Comparison of ENCODE assay signal across 14 cellular contexts in genomic region chr16:30548392-30549255, GRCh38. TPM values are rescaled to one million over a fixed set of nuclear protein-coding genes. Genes with fewer than 3 reads are reported as not detected.
A peak's percentile ranks its signal among the peaks of the same experiment; 100 is the strongest.
DNase-seq lines count a peak whose midpoint lies in the region; ATAC-seq and TF ChIP-seq lines count a peak whose summit lies in the region.
"Had no signal": no experiment of that assay in that cellular context is flagged by ENCODE, and none has a peak within 500 bp of the region (broad histone marks: within the 10 kb centered on the region; RNA-seq: fewer than 3 reads in every experiment).

No MANE protein-coding gene starts in this region.

- no peaks in the 10 kb centered on the region for H3K9me3 Mint-ChIP-seq in activated naive CD8-positive, alpha-beta T cell (ENCODE audit: low read depth)
- no peaks in the 10 kb centered on the region for H3K9me3 Mint-ChIP-seq in activated naive CD8-positive, alpha-beta T cell treated with anti-CD3 and anti-CD28 coated beads for 36 hours
- no peaks in the 10 kb centered on the region for H3K9me3 Mint-ChIP-seq in endothelial cell (ENCODE audit: unreplicated experiment)
- no peaks in the 10 kb centered on the region for H3K9me3 Mint-ChIP-seq in stimulated activated effector memory CD8-positive, alpha-beta T cell treated with anti-CD3 and anti-CD28 coated beads, Interleukin-12 subunit alpha, Interleukin-12 subunit beta, amount 100 ng/mL, for 72 hours
- H3K9me3 Mint-ChIP-seq: T-helper 1 cell treated with Interleukin-12 subunit alpha and Interleukin-12 subunit beta and Interleukin-4 antibody, amounts not matched to agents 30 μg/mL and 1 μg/mL, for 36 hours had no signal

- ATAC-seq in stimulated activated effector memory CD8-positive, alpha-beta T cell treated with anti-CD3 and anti-CD28 coated beads, Interleukin-12 subunit alpha, Interleukin-12 subunit beta, amount 100 ng/mL, for 72 hours: no peak
- ATAC-seq in GM21825 (IDR thresholded peaks at IDR 0.05; ENCODE audit: unreplicated experiment): no peak

- peaks cover 38% of the 10 kb centered on the region for H3K4me1 Mint-ChIP-seq in activated naive CD8-positive, alpha-beta T cell (ENCODE audit: low read depth)
- peaks cover 31% of the 10 kb centered on the region for H3K4me1 Mint-ChIP-seq in activated naive CD8-positive, alpha-beta T cell treated with anti-CD3 and anti-CD28 coated beads for 36 hours
- H3K4me1 Mint-ChIP-seq in endothelial cell (ENCODE audit: unreplicated experiment): peaks cover 20% of the 10 kb centered on the region
- peaks cover 58% of the 10 kb centered on the region for H3K4me1 Mint-ChIP-seq in stimulated activated effector memory CD8-positive, alpha-beta T cell treated with anti-CD3 and anti-CD28 coated beads, Interleukin-12 subunit alpha, Interleukin-12 subunit beta, amount 100 ng/mL, for 72 hours

- H3K36me3 Mint-ChIP-seq in activated naive CD8-positive, alpha-beta T cell: peaks cover 3% of the 10 kb centered on the region
- H3K36me3 Mint-ChIP-seq in activated naive CD8-positive, alpha-beta T cell treated with anti-CD3 and anti-CD28 coated beads for 36 hours: peaks cover 15% of the 10 kb centered on the region
- H3K36me3 Mint-ChIP-seq in endothelial cell (ENCODE audit: low read depth, unreplicated experiment): peaks cover 3% of the 10 kb centered on the region
- peaks cover 25% of the 10 kb centered on the region for H3K36me3 Mint-ChIP-seq in stimulated activated effector memory CD8-positive, alpha-beta T cell treated with anti-CD3 and anti-CD28 coated beads, Interleukin-12 subunit alpha, Interleukin-12 subunit beta, amount 100 ng/mL, for 72 hours

- peak overlapping the region; percentile 70 for H3K27ac Mint-ChIP-seq in activated naive CD8-positive, alpha-beta T cell
- no peak overlapping the region for H3K27ac Mint-ChIP-seq in activated naive CD8-positive, alpha-beta T cell treated with anti-CD3 and anti-CD28 coated beads for 36 hours
- H3K27ac Mint-ChIP-seq in endothelial cell (ENCODE audit: unreplicated experiment): no peak overlapping the region
- peak overlapping the region; percentile 60 for H3K27ac Mint-ChIP-seq in stimulated activated effector memory CD8-positive, alpha-beta T cell treated with anti-CD3 and anti-CD28 coated beads, Interleukin-12 subunit alpha, Interleukin-12 subunit beta, amount 100 ng/mL, for 72 hours
- H3K27ac Mint-ChIP-seq: T-helper 1 cell treated with Interleukin-12 subunit alpha and Interleukin-12 subunit beta and Interleukin-4 antibody, amounts not matched to agents 30 μg/mL and 1 μg/mL, for 36 hours had no signal

- no peaks in the 10 kb centered on the region for H3K27me3 Mint-ChIP-seq in activated naive CD8-positive, alpha-beta T cell
- no peaks in the 10 kb centered on the region for H3K27me3 Mint-ChIP-seq in activated naive CD8-positive, alpha-beta T cell treated with anti-CD3 and anti-CD28 coated beads for 36 hours
- H3K27me3 Mint-ChIP-seq in endothelial cell (ENCODE audit: unreplicated experiment): peaks cover 7% of the 10 kb centered on the region

- H3K4me3 Mint-ChIP-seq in activated naive CD8-positive, alpha-beta T cell: no peak overlapping the region
- H3K4me3 Mint-ChIP-seq in activated naive CD8-positive, alpha-beta T cell treated with anti-CD3 and anti-CD28 coated beads for 36 hours: no peak overlapping the region
- peak overlapping the region; percentile 29 for H3K4me3 Mint-ChIP-seq in endothelial cell (ENCODE audit: unreplicated experiment)
- H3K4me3 Mint-ChIP-seq in stimulated activated effector memory CD8-positive, alpha-beta T cell treated with anti-CD3 and anti-CD28 coated beads, Interleukin-12 subunit alpha, Interleukin-12 subunit beta, amount 100 ng/mL, for 72 hours: no peak overlapping the region
- H3K4me3 Mint-ChIP-seq: T-helper 1 cell treated with Interleukin-12 subunit alpha and Interleukin-12 subunit beta and Interleukin-4 antibody, amounts not matched to agents 30 μg/mL and 1 μg/mL, for 36 hours had no signal

- DNase-seq in activated naive CD8-positive, alpha-beta T cell treated with anti-CD3 and anti-CD28 coated beads for 36 hours: no peak
- no peak for DNase-seq in endothelial cell (ENCODE audit: low spot score)
- no peak for DNase-seq in stimulated activated effector memory CD8-positive, alpha-beta T cell treated with anti-CD3 and anti-CD28 coated beads, Interleukin-12 subunit alpha, Interleukin-12 subunit beta, amount 100 ng/mL, for 72 hours (ENCODE audit: low spot score in 2 of 2)
- no peak for DNase-seq in SIG-M5 treated with dmso at 0.1 percent for 504 hours (lab: John Stamatoyannopoulos, UW; ENCODE audit: unreplicated experiment)
- DNase-seq: activated CD4-positive, alpha-beta T cell treated with anti-CD3 and anti-CD28 coated beads for 48 hours; activated T-cell treated with anti-CD3 and anti-CD28 coated beads, Interleukin-2, amount 50 U/mL, for 1 hour; DMS 273 treated with DMSO at 0.1 percent for 48 hours; Karpas-422; NCI-H146; NCI-H524 treated with DMSO at 0.1 percent for 48 hours; upper lobe of left lung had no signal

- TF ChIP-seq CTCF in endothelial cell (IDR thresholded peaks at IDR 0.05; ENCODE audit: unreplicated experiment): no peak

RNA-seq across cellular contexts. Expression of gene ZNF764, which starts 9.6 kb away (rescaled TPM):
- total RNA-seq in activated naive CD8-positive, alpha-beta T cell treated with anti-CD3 and anti-CD28 coated beads for 36 hours: 10 to 100 TPM; 11.9 to 12.1 TPM
- 13.8 TPM for total RNA-seq in endothelial cell (ENCODE audit: unreplicated experiment)

RNA-seq across cellular contexts. Expression of gene ZNF747, which starts 14.0 kb away (rescaled TPM):
- 10 to 100 TPM; 10.9 to 11.2 TPM for total RNA-seq in activated naive CD8-positive, alpha-beta T cell treated with anti-CD3 and anti-CD28 coated beads for 36 hours
- total RNA-seq in endothelial cell (ENCODE audit: unreplicated experiment): 9.7 TPM

RNA-seq across cellular contexts. Expression of gene ZNF768, which starts 22.3 kb away (rescaled TPM):
- 10 to 100 TPM; 11.4 to 11.8 TPM for total RNA-seq in activated naive CD8-positive, alpha-beta T cell treated with anti-CD3 and anti-CD28 coated beads for 36 hours
- total RNA-seq in endothelial cell (ENCODE audit: unreplicated experiment): 31.4 TPM

RNA-seq across cellular contexts. Expression of gene ZNF688, which starts 22.9 kb away (rescaled TPM):
- total RNA-seq in activated naive CD8-positive, alpha-beta T cell treated with anti-CD3 and anti-CD28 coated beads for 36 hours: 1 to 10 TPM; 7.1 to 7.6 TPM
- 9.6 TPM for total RNA-seq in endothelial cell (ENCODE audit: unreplicated experiment)

RNA-seq across cellular contexts. Expression of gene ZNF785, which starts 36.9 kb away (rescaled TPM):
- total RNA-seq in activated naive CD8-positive, alpha-beta T cell treated with anti-CD3 and anti-CD28 coated beads for 36 hours: 1 to 10 TPM; 6.4 to 7.8 TPM
- 33.5 TPM for total RNA-seq in endothelial cell (ENCODE audit: unreplicated experiment)

Comparison
In these comparisons a context has a peak if more than half of its experiments do, and no peak if none do; other contexts are left out.
1. H3K27ac Mint-ChIP-seq: peak in activated naive CD8-positive, alpha-beta T cell (single experiment) and stimulated activated effector memory CD8-positive, alpha-beta T cell treated with anti-CD3 and anti-CD28 coated beads, Interleukin-12 subunit alpha, Interleukin-12 subunit beta, amount 100 ng/mL, for 72 hours (single experiment); none in activated naive CD8-positive, alpha-beta T cell treated with anti-CD3 and anti-CD28 coated beads for 36 hours (single experiment) and endothelial cell (single experiment).